1 cellular context compared by ENCODE assay signal in genomic region chr6:43767553-43768505, GRCh38.
TF ChIP-seq lines count a peak whose summit lies in the region.

No MANE protein-coding gene starts in this region.

TF ChIP-seq in H1, 55 proteins besides CTCF, POLR2A, EP300 and RAD21:
- TF ChIP-seq JUN (IDR thresholded peaks at IDR 0.05; ENCODE audit: low read depth, low read length) (no peak), CTBP2 (IDR thresholded peaks at IDR 0.05; ENCODE audit: borderline replicate concordance, insufficient read depth, insufficient read length, low read length) (no peak), CHD2 (IDR thresholded peaks at IDR 0.05; ENCODE audit: low read length) (no peak), NRF1 (IDR thresholded peaks at IDR 0.05; ENCODE audit: low read depth, low read length) (no peak), SIN3A (conservative IDR thresholded peaks at IDR 0.05 in 1 of 2, IDR thresholded peaks at IDR 0.05 in 1 of 2; ENCODE audit: low read depth in 1 of 2, low read length in 2 of 2) (no peak), TCF12 (IDR thresholded peaks at IDR 0.05; ENCODE audit: low read depth, low read length) (no peak), SIRT6 (IDR thresholded peaks at IDR 0.05; ENCODE audit: low read length) (no peak), GABPA (IDR thresholded peaks at IDR 0.05; ENCODE audit: borderline replicate concordance, insufficient read depth, low read length) (no peak), USF2 (IDR thresholded peaks at IDR 0.05; ENCODE audit: low read length) (no peak), SP1 (IDR thresholded peaks at IDR 0.05; ENCODE audit: low read depth, low read length) (no peak), FOSL1 (IDR thresholded peaks at IDR 0.05; ENCODE audit: insufficient read depth, low read depth, low read length) (no peak)
